ENCODE assay signal across 8 cellular contexts in the genomic region with DNA sequence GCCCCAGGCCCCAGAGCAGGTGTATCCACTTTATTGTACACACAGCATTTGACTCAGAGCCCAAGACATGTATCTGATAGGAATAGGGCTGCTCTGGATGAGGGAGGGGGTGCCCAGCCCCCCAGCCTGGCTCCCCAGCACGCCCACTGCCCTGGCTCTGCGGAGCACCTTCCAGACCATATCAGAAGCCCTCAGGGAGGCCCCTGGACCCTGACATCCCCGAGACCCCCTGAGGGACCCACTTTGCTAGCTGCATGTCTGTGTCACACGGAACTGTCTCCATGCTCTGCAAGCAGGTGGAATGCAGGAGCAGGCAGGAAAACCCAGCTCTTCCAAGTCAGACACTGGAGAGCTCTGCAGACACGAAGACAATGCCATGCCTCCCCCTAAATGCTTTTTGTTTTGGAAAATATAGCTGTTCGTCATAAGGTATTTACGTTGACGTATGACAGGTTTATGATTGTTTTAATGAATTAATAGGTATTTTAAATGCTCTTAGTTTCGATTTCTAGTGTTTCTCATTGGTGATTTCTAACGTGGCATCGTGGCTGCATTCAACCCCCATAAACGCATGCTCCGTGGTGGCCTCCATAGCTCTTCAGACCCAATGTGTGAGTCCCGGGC.
A peak's percentile ranks its signal among the peaks of the same experiment; 100 is the strongest.
DNase-seq lines count a peak whose midpoint lies in the region; ATAC-seq, FAIRE-seq and TF ChIP-seq lines count a peak whose summit lies in the region.
"Had no signal": no experiment of that assay in that cellular context is flagged by ENCODE, and none has a peak within 500 bp of the region (broad histone marks: within the 10 kb centered on the region; RNA-seq: fewer than 3 reads in every experiment).

No MANE protein-coding gene starts in this region.

- H3K4me2 ChIP-seq in SU-DHL-6 (ENCODE audit: low read depth, low read length, poor library complexity, severe bottlenecking), result peak overlapping the region; percentile 68

- POLR2A ChIA-PET in HEK293 (lab: Yijun Ruan, JAX), result interaction anchor here (0.8 to 2.6 kb wide), 6 partner anchors 10 to 202 kb away, joined by 3 to 19 read pairs (median 8); partner anchors contain the start of genes INSIG1 and PAXIP1

- no peaks in the 10 kb centered on the region for H3K27me3 ChIP-seq in SU-DHL-6 (ENCODE audit: low read length)
- H3K27me3 ChIP-seq: ascending aorta had no signal

- no peak for FAIRE-seq in RCC 7860 (lab: Jason Lieb, UNC)
- FAIRE-seq in frontal cortex (lab: Jason Lieb, UNC), result no peak

- no peaks in the 10 kb centered on the region for H3K36me3 ChIP-seq in HEK293 (ENCODE audit: control insufficient read depth in 2 of 2, insufficient read depth in 1 of 2, low read length in 2 of 2)
- no peaks in the 10 kb centered on the region for H3K36me3 ChIP-seq in SU-DHL-6 (ENCODE audit: low read length)
- H3K36me3 ChIP-seq: ascending aorta had no signal

- H3K4me1 ChIP-seq in HEK293 (ENCODE audit: control insufficient read depth, insufficient read depth, low read length), result no peaks in the 10 kb centered on the region
- H3K4me1 ChIP-seq: ascending aorta had no signal

- no peak for TF ChIP-seq CTCF in HEK293 (tag by site-specific recombination; IDR thresholded peaks at IDR 0.05)
- TF ChIP-seq CTCF in SU-DHL-6 (IDR thresholded peaks at IDR 0.05; ENCODE audit: insufficient read depth, low read length, poor library complexity, severe bottlenecking), result no peak

- no peaks in the 10 kb centered on the region for H4K20me1 ChIP-seq in SU-DHL-6 (ENCODE audit: low read depth, low read length)

- no peak overlapping the region for H3K4me3 ChIP-seq in HEK293 (ENCODE audit: low read depth, low read length)
- no peak overlapping the region for H3K4me3 ChIP-seq in SU-DHL-6 (ENCODE audit: insufficient read depth, low read length, poor library complexity, severe bottlenecking)
- peak overlapping the region; percentile 36 for H3K4me3 ChIP-seq in skeletal muscle cell (ENCODE audit: low read depth, low read length)

- no peak for ATAC-seq in GM21390 (IDR thresholded peaks at IDR 0.05; ENCODE audit: unreplicated experiment)

- H3F3A ChIP-seq in SU-DHL-6 (ENCODE audit: insufficient read depth), result no peaks in the 10 kb centered on the region

- H3K9me3 ChIP-seq in HEK293 (ENCODE audit: control insufficient read depth, insufficient read depth, low read depth, low read length), result no peaks in the 10 kb centered on the region
- no peaks in the 10 kb centered on the region for H3K9me3 ChIP-seq in SU-DHL-6 (ENCODE audit: insufficient read depth, low read length)
- H3K9me3 ChIP-seq: ascending aorta had no signal

- CTCF ChIA-PET in HEK293 (lab: Yijun Ruan, JAX), result interaction anchor here (0.7 to 1.5 kb wide), 2 partner anchors 10 to 11 kb away, joined by 3 to 7 read pairs; no protein-coding TSS in a partner anchor

- H3K27ac ChIP-seq in HEK293 (ENCODE audit: extremely low read depth, low read depth, low read length) (peak overlapping the region; percentile 61; the same call in 1 of the 2 replicates), SU-DHL-6 (ENCODE audit: low read depth, low read length) (peak overlapping the region; percentile 76)

- DNase-seq in glomerular visceral epithelial cell (ENCODE audit: extremely low spot score) (peak; percentile 49), skeletal muscle cell (ENCODE audit: low read depth) (no peak), RCC 7860 (ENCODE audit: low spot score) (no peak), frontal cortex (ENCODE audit: low spot score in 2 of 2) (no peak)

- peak overlapping the region; percentile 86 for H2AFZ ChIP-seq in SU-DHL-6 (ENCODE audit: low read depth, low read length, severe bottlenecking)

- H3K9ac ChIP-seq in SU-DHL-6 (ENCODE audit: low read length), result peak overlapping the region; percentile 55; the same call in 1 of the 2 replicates

- H3K79me2 ChIP-seq in SU-DHL-6 (ENCODE audit: insufficient read depth, low read length), result no peaks in the 10 kb centered on the region

- no peaks in the 10 kb centered on the region for H3K9me2 ChIP-seq in SU-DHL-6 (replicated peaks; ENCODE audit: insufficient read depth, low read length)

TF ChIP-seq in HEK293, 187 proteins besides CTCF, POLR2A, EP300 and RAD21:
- TF ChIP-seq ZBTB20 (tag by site-specific recombination; IDR thresholded peaks at IDR 0.05) (peak; percentile 86; the same call in 1 of the 2 replicates), ZNF558 (tag by site-specific recombination; IDR thresholded peaks at IDR 0.05) (0 out of 2 replicates have a peak, but pooled peaks have one; percentile 5), ZNF280C (tag by site-specific recombination; IDR thresholded peaks at IDR 0.05) (no peak), PRDM10 (tag by site-specific recombination; IDR thresholded peaks at IDR 0.05) (peak; percentile 90)
